In the genomic region with DNA sequence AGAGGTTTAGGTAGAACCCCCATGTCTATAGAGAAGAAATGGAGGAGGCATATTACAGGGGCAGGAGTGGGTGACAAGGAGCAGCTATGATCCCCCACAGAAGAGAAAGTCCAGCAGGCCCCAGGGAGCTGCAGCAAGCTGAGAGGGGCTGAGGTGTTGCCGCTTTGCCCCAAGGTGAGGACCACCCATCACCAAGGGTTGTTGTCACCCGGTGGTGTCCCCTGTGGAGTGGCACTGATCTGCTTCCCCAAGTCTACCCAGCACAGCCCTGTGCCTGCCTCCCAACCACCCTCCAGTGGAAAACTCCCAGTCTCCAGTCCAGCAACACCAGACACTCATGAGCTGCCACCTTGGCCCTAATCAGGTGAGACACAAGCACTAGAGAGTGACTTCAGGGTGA, we compare ENCODE assay signal across 28 cellular contexts.
DNase-seq lines count a peak whose midpoint lies in the region; ATAC-seq and TF ChIP-seq lines count a peak whose summit lies in the region.
"Had no signal": no experiment of that assay in that cellular context is flagged by ENCODE, and none has a peak within 500 bp of the region (broad histone marks: within the 10 kb centered on the region; RNA-seq: fewer than 3 reads in every experiment).

No MANE protein-coding gene starts in this region.

- no peak overlapping the region for H2BK15ac ChIP-seq in neuronal stem cell (ENCODE audit: low read length)

- peaks cover 12 to 30% (median 26%) of the 10 kb centered on the region in 10 experiments for H3K4me1 ChIP-seq in BLaER1 treated with 17β-estradiol and CSF1 and Interleukin-3, amounts not matched to agents 10 nM and 100 nM
- no peaks in the 10 kb centered on the region for H3K4me1 ChIP-seq in HEK293 (ENCODE audit: control insufficient read depth, insufficient read depth, low read length)
- no peaks in the 10 kb centered on the region for H3K4me1 ChIP-seq in Panc1 (ENCODE audit: control insufficient read depth, insufficient read depth, low read length)
- H3K4me1 ChIP-seq in neuronal stem cell (ENCODE audit: control insufficient read depth in 2 of 2, insufficient read depth in 1 of 2, low read depth in 1 of 2, low read length in 2 of 2) = peaks cover under 1 to 8% of the 10 kb centered on the region in 2 donors
- H3K4me1 ChIP-seq: A549 had no signal

- intact Hi-C loops in Panc1 (cut with micrococcal nuclease; ENCODE audit: unreplicated experiment) = no loop called here

- H2AK5ac ChIP-seq in neuronal stem cell (ENCODE audit: low read depth, low read length) = no peak overlapping the region

- H3K27ac ChIP-seq in BLaER1 treated with 17β-estradiol and CSF1 and Interleukin-3, amounts not matched to agents 10 nM and 100 nM = no peak overlapping the region
- H3K27ac ChIP-seq in HEK293 (ENCODE audit: extremely low read depth, low read depth, low read length) = no peak overlapping the region
- H3K27ac ChIP-seq in Panc1 (ENCODE audit: low read length) = no peak overlapping the region
- no peak overlapping the region for H3K27ac ChIP-seq in neuronal stem cell (replicated peaks; ENCODE audit: low read length)
- H3K27ac ChIP-seq: A549, C4-2B, PC-9 had no signal

- peak overlapping the region in 8 of 11 experiments; percentile 56 to 84 (median 74); a peak in 13 of 22 replicates for H3K4me2 ChIP-seq in BLaER1 treated with 17β-estradiol and CSF1 and Interleukin-3, amounts not matched to agents 10 nM and 100 nM
- no peak overlapping the region for H3K4me2 ChIP-seq in neuronal stem cell (ENCODE audit: insufficient read depth, low read length, poor library complexity, severe bottlenecking)
- H3K4me2 ChIP-seq: A549, PC-9, SK-N-SH had no signal

- in situ Hi-C loops in Panc1 (cut with HindIII; ENCODE audit: low pct_unique_long_range_greater_than_20kb, low sequenced_read_pairs) = no loop called here

- H3K23ac ChIP-seq in neuronal stem cell (ENCODE audit: low read depth, low read length, poor library complexity) = no peak overlapping the region

- no peak overlapping the region for H4K91ac ChIP-seq in neuronal stem cell (ENCODE audit: low read depth, low read length, poor library complexity)

- CTCF ChIA-PET in HEK293 (lab: Yijun Ruan, JAX) (interaction anchor here (0.6 kb wide), 1 partner anchor 236 kb away, joined by 7 read pairs; no protein-coding TSS in a partner anchor), Panc1 (lab: Charles Lee) (no interaction called here)

- no peak overlapping the region for H3K14ac ChIP-seq in neuronal stem cell (ENCODE audit: low read length)

- H3K9me3 ChIP-seq in BLaER1 treated with 17β-estradiol and CSF1 and Interleukin-3, amounts not matched to agents 10 nM and 100 nM (replicated peaks in 1 of 11) = no peaks in the 10 kb centered on the region; a peak in 3 of 22 replicates
- H3K9me3 ChIP-seq in HEK293 (ENCODE audit: control insufficient read depth, insufficient read depth, low read depth, low read length) (no peaks in the 10 kb centered on the region), Panc1 (ENCODE audit: control insufficient read depth, insufficient read depth, low read depth, low read length) (no peaks in the 10 kb centered on the region), neuronal stem cell (replicated peaks in 1 of 2; ENCODE audit: control insufficient read depth in 2 of 2, insufficient read depth in 1 of 2, low read depth in 1 of 2, low read length in 2 of 2) (peaks cover 0 to 2% of the 10 kb centered on the region in 2 donors)
- H3K9me3 ChIP-seq: A549, SK-N-SH had no signal

- H3K4ac ChIP-seq in neuronal stem cell (ENCODE audit: low read length) = no peak overlapping the region

- TF ChIP-seq CTCF in HEK293 (tag by site-specific recombination; IDR thresholded peaks at IDR 0.05) = no peak
- no peak for TF ChIP-seq CTCF in Panc1 (IDR thresholded peaks at IDR 0.05)

- no peak overlapping the region for H2BK5ac ChIP-seq in neuronal stem cell (ENCODE audit: low read length)

- H2BK120ac ChIP-seq in neuronal stem cell (ENCODE audit: low read depth, low read length) = no peak overlapping the region

- no CpG with 5 or more reads among the region's 2 CpGs for WGBS in neuronal stem cell (ENCODE audit: extremely low coverage in 2 of 2, insufficient read length in 2 of 2, insufficient replicate concordance in 1 of 2), 2 donors

- no peak overlapping the region for H2AFZ ChIP-seq in neuronal stem cell (ENCODE audit: low read length)
- H2AFZ ChIP-seq: PC-9 had no signal

- no peaks in the 10 kb centered on the region for H3K27me3 ChIP-seq in BLaER1 treated with 17β-estradiol and CSF1 and Interleukin-3, amounts not matched to agents 10 nM and 100 nM
- no peaks in the 10 kb centered on the region; the same call in none of the 2 replicates for H3K27me3 ChIP-seq in Panc1 (ENCODE audit: control insufficient read depth, insufficient read depth, low read length)
- peaks cover 0 to 2% (median 0%) of the 10 kb centered on the region in 3 experiments for H3K27me3 ChIP-seq in neuronal stem cell (ENCODE audit: control insufficient read depth in 3 of 3, insufficient read depth in 3 of 3, low read depth in 1 of 3, low read length in 3 of 3)

- BruUV-seq in Panc1 (replicated peaks; lab: Mats Ljungman, UMichigan) = no TSS peak

- POLR2A ChIA-PET in HEK293 (lab: Yijun Ruan, JAX) (no interaction called here), Panc1 (lab: Charles Lee) (no interaction called here)

- no peaks in the 10 kb centered on the region for H3K36me3 ChIP-seq in BLaER1 treated with 17β-estradiol and CSF1 and Interleukin-3, amounts not matched to agents 10 nM and 100 nM
- H3K36me3 ChIP-seq in HEK293 (ENCODE audit: control insufficient read depth in 2 of 2, insufficient read depth in 1 of 2, low read length in 2 of 2) = no peaks in the 10 kb centered on the region
- no peaks in the 10 kb centered on the region for H3K36me3 ChIP-seq in Panc1 (ENCODE audit: control insufficient read depth, insufficient read depth, low read length)
- no peaks in the 10 kb centered on the region for H3K36me3 ChIP-seq in neuronal stem cell (replicated peaks in 1 of 2; ENCODE audit: control insufficient read depth in 2 of 2, insufficient read depth in 2 of 2, low read length in 2 of 2)

- no peaks in the 10 kb centered on the region for H4K20me1 ChIP-seq in BLaER1 treated with 17β-estradiol and CSF1 and Interleukin-3, amounts not matched to agents 10 nM and 100 nM

- H3K79me1 ChIP-seq in neuronal stem cell (ENCODE audit: low read depth, low read length) = no peaks in the 10 kb centered on the region

- no peak overlapping the region for H4K8ac ChIP-seq in neuronal stem cell (ENCODE audit: low read depth, low read length)

- peak overlapping the region; percentile 20 for H3K18ac ChIP-seq in neuronal stem cell (ENCODE audit: low read length)

- DNase-seq in Panc1 (ENCODE audit: low read depth, low spot score) (no peak), neuronal stem cell (ENCODE audit: low spot score) (no peak), SIG-M5 treated with dmso at 0.1 percent for 504 hours (lab: John Stamatoyannopoulos, UW; ENCODE audit: unreplicated experiment) (no peak)
- DNase-seq: AML-193; CD8-positive, alpha-beta T cell; DMS153; H7; Kasumi-1; MV-4-11; NCI-H1105; NCI-H1436 treated with DMSO at 0.1 percent for 48 hours; NCI-H1930; NCI-H2107; NCI-H524 treated with DMSO at 0.1 percent for 48 hours; NCI-H82; NK-92 treated with Interleukin-12 subunit alpha and Interleukin-12 subunit beta, amount 100 ng/mL, for 24 hours; PC-9; RPMI8226; SHP77; SK-N-SH; SW 1271; T-helper 17 cell had no signal

- peak; percentile 32; the same call in 1 of the 2 replicates for ATAC-seq in Panc1
- ATAC-seq in HG03095 (IDR thresholded peaks at IDR 0.05; ENCODE audit: unreplicated experiment) = no peak
- ATAC-seq in GM18519 (IDR thresholded peaks at IDR 0.05; ENCODE audit: low FRiP score, unreplicated experiment) = no peak
- ATAC-seq: A549; CD8-positive, alpha-beta T cell; T-helper 17 cell had no signal

- no peak overlapping the region for H2BK12ac ChIP-seq in neuronal stem cell (ENCODE audit: low read length)

- no peak overlapping the region for H3K4me3 ChIP-seq in BLaER1 treated with 17β-estradiol and CSF1 and Interleukin-3, amounts not matched to agents 10 nM and 100 nM
- H3K4me3 ChIP-seq in HEK293 (ENCODE audit: low read depth, low read length) (no peak overlapping the region), Panc1 (ENCODE audit: low read depth in 2 of 2, low read length in 2 of 2) (no peak overlapping the region), neuronal stem cell (ENCODE audit: low read length in 2 of 2) (no peak overlapping the region)
- H3K4me3 ChIP-seq: A549, PC-9 had no signal

- H3K9ac ChIP-seq in BLaER1 treated with 17β-estradiol and CSF1 and Interleukin-3, amounts not matched to agents 10 nM and 100 nM = no peak overlapping the region
- H3K9ac ChIP-seq in neuronal stem cell (ENCODE audit: low read depth, low read length, poor library complexity) = no peak overlapping the region
- H3K9ac ChIP-seq: SK-N-SH had no signal

TF ChIP-seq in HEK293, 187 proteins besides CTCF, POLR2A, EP300 and RAD21:
- TF ChIP-seq ZNF571 (tag by site-specific recombination; IDR thresholded peaks at IDR 0.05) (no peak), ZNF10 (tag by site-specific recombination; IDR thresholded peaks at IDR 0.05) (peak; percentile 66; the same call in 1 of the 2 replicates)
